Comparison of ENCODE assay signal across 12 cellular contexts in the genomic region with DNA sequence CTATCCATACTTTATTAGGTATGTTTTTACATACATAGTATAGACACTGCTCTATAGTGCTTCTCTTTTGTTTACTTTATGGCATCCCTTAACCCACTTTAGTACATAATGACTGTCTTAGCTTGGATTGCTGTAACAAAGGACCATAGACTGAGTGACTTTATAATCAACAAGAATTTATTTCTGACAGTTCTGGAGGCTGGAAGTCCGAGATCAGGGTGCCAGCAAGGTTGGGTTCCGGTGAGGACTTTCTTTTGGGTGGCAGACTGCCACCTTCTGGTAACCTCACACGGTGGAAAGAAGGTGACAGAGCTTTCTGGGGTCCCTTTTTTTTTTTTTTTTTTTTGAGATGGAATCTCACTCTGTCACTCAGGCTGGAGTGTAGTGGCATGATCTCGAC. TPM values are rescaled to one million over a fixed set of nuclear protein-coding genes. Genes with fewer than 3 reads are reported as not detected.
DNase-seq lines count a peak whose midpoint lies in the region; ATAC-seq, FAIRE-seq and TF ChIP-seq lines count a peak whose summit lies in the region.
"Had no signal": no experiment of that assay in that cellular context is flagged by ENCODE, and none has a peak within 500 bp of the region (broad histone marks: within the 10 kb centered on the region; RNA-seq: fewer than 3 reads in every experiment).

No MANE protein-coding gene starts in this region.

- FAIRE-seq in kidney (lab: Jason Lieb, UNC): no peak
- FAIRE-seq: D721Med, TTC549 had no signal

- in situ Hi-C loops in HAP-1 (cut with MboI; ENCODE audit: low sequenced_read_pairs): loop anchor here (10.0 kb wide), 1 partner anchor 1271 kb away; no protein-coding TSS in a partner anchor

- H3K4me1 ChIP-seq in HAP-1 (no peaks in the 10 kb centered on the region), RWPE2 (ENCODE audit: insufficient read depth, poor library complexity, severe bottlenecking) (no peaks in the 10 kb centered on the region), kidney (ENCODE audit: control insufficient read depth in 1 of 2, insufficient read depth in 1 of 2, low read depth in 1 of 2, low read length in 2 of 2) (no peaks in the 10 kb centered on the region)

- H3K9me3 ChIP-seq in HAP-1 (no peaks in the 10 kb centered on the region), RWPE2 (ENCODE audit: severe bottlenecking) (no peaks in the 10 kb centered on the region), kidney (ENCODE audit: control insufficient read depth in 1 of 2, low read length in 2 of 2) (no peaks in the 10 kb centered on the region)

- no peak for ATAC-seq in RWPE2 (ENCODE audit: low read depth)
- no peak for ATAC-seq in GM18907 (IDR thresholded peaks at IDR 0.05; ENCODE audit: unreplicated experiment)
- ATAC-seq in omental fat pad (ENCODE audit: low FRiP score): no peak
- ATAC-seq: esophagus mucosa had no signal

- no peaks in the 10 kb centered on the region for H3K27me3 ChIP-seq in HAP-1 (ENCODE audit: low read depth)
- H3K27me3 ChIP-seq in RWPE2 (ENCODE audit: insufficient read depth, poor library complexity, severe bottlenecking): peaks cover 15% of the 10 kb centered on the region

- TF ChIP-seq CTCF in RWPE2 (IDR thresholded peaks at IDR 0.05; ENCODE audit: poor library complexity, severe bottlenecking) (peak; percentile 23), kidney (IDR thresholded peaks at IDR 0.05; ENCODE audit: borderline replicate concordance, extremely low read depth, insufficient read depth) (peak; percentile 33), omental fat pad (IDR thresholded peaks at IDR 0.05) (no peak)

- peak; percentile 10 for DNase-seq in COR-L47 (lab: John Stamatoyannopoulos, UW)
- peak; percentile 53 to 64 for DNase-seq in HAP-1 (ENCODE audit: low spot score in 2 of 2)
- no peak for DNase-seq in RWPE2 (ENCODE audit: low spot score)
- no peak for DNase-seq in kidney
- no peak for DNase-seq in SW480 (ENCODE audit: low spot score)
- DNase-seq in effector CD8-positive, alpha-beta T cell (lab: John Stamatoyannopoulos, UW): no peak
- DNase-seq in omental fat pad (ENCODE audit: low spot score): no peak
- DNase-seq: activated T-cell treated with anti-CD3 and anti-CD28 coated beads, Interleukin-2, amount 50 U/mL, for 24 hours had no signal

- H3K36me3 ChIP-seq in HAP-1 (replicated peaks) (no peaks in the 10 kb centered on the region), RWPE2 (ENCODE audit: low read depth) (no peaks in the 10 kb centered on the region), kidney (ENCODE audit: control insufficient read depth in 1 of 2, insufficient read depth in 2 of 2, low read length in 2 of 2) (no peaks in the 10 kb centered on the region)

- H3K9ac ChIP-seq in kidney (ENCODE audit: low read length in 2 of 2): no peak overlapping the region

- H3K4me3 ChIP-seq in HAP-1 (no peak overlapping the region), RWPE2 (ENCODE audit: severe bottlenecking) (no peak overlapping the region), kidney (ENCODE audit: low read length in 2 of 2) (no peak overlapping the region)

- intact Hi-C loops in kidney (cut with DNase I): no loop called here

- no peak overlapping the region for H3K27ac ChIP-seq in RWPE2 (ENCODE audit: poor library complexity, severe bottlenecking)
- H3K27ac ChIP-seq in kidney (ENCODE audit: low read depth in 2 of 2, low read length in 2 of 2): no peak overlapping the region

RNA-seq across cellular contexts. Expression of a gene that starts 48.6 kb away (rescaled TPM):
- total RNA-seq in kidney (25.0 TPM), omental fat pad (1 to 10 TPM; 1.4 to 4.9 (median 2.4) TPM)
- polyA plus RNA-seq in kidney (ENCODE audit: insufficient read depth, low read depth, low replicate concordance): 8.7 TPM

Comparison
In these comparisons a context has a peak if more than half of its experiments do, and no peak if none do; other contexts are left out.
1. DNase-seq: peak in COR-L47 (single experiment) and HAP-1 (2 of 2); none in RWPE2 (single experiment), kidney (single experiment), SW480 (single experiment), effector CD8-positive, alpha-beta T cell (single experiment) and omental fat pad (single experiment).
2. CTCF ChIP-seq: peak in RWPE2 (single experiment) and kidney (single experiment); none in omental fat pad (0 of 3).